In the genomic region with DNA sequence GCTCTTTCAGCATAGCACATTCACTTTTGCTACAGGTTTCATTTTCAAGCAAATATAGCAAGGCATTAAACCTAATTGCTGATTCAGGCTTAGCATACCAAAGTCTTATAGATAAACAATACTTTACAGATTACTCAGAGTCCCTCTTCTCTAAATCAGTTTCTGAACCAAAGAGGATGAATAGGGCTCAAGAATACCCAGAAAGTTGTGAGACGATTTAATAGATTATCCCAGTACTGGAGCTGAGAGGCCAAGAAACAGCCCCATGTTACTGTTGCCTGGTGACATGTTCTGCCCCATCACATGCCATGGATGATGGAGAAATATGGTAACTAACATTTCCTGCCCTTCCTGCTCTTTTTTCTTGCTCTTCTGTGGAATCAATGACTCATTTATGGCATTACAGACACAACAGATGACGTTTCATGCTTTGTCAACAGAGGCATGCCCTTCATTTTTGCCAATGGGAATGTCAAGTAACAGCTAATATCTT, we compare ENCODE assay signal across 13 cellular contexts. TPM values are rescaled to one million over a fixed set of nuclear protein-coding genes. Genes with fewer than 3 reads are reported as not detected.
A peak's percentile ranks its signal among the peaks of the same experiment; 100 is the strongest.
DNase-seq lines count a peak whose midpoint lies in the region; ATAC-seq and TF ChIP-seq lines count a peak whose summit lies in the region.
"Had no signal": no experiment of that assay in that cellular context is flagged by ENCODE, and none has a peak within 500 bp of the region (broad histone marks: within the 10 kb centered on the region; RNA-seq: fewer than 3 reads in every experiment).

No MANE protein-coding gene starts in this region.

- peaks cover 0 to 4% of the 10 kb centered on the region in 2 experiments for H3K4me1 ChIP-seq in trophoblast cell (ENCODE audit: control insufficient read depth in 1 of 2, insufficient read depth in 2 of 2, low read length in 2 of 2)
- no peaks in the 10 kb centered on the region for H3K4me1 ChIP-seq in Karpas-422 (ENCODE audit: low read length)
- no peaks in the 10 kb centered on the region for H3K4me1 ChIP-seq in body of pancreas
- H3K4me1 ChIP-seq: spleen had no signal

- no peaks in the 10 kb centered on the region for H3K36me3 ChIP-seq in trophoblast cell (ENCODE audit: control insufficient read depth in 1 of 2, insufficient read depth in 2 of 2, low read length in 2 of 2)
- no peaks in the 10 kb centered on the region for H3K36me3 ChIP-seq in Karpas-422 (ENCODE audit: insufficient read depth, low read length)
- no peaks in the 10 kb centered on the region for H3K36me3 ChIP-seq in body of pancreas (replicated peaks in 1 of 2; ENCODE audit: insufficient read depth in 1 of 2, low read depth in 2 of 2)
- H3K36me3 ChIP-seq: spleen, WERI-Rb-1 had no signal

- DNase-seq in EH (ENCODE audit: low read depth) (peak; percentile 90), NCI-H226 (peak; percentile 42), dermis microvascular lymphatic vessel endothelial cell (ENCODE audit: low read depth in 2 of 2) (peak; percentile 98 to 99), trophoblast cell (peak; percentile 68 to 95), Karpas-422 (no peak), body of pancreas (no peak), cerebellum (ENCODE audit: low spot score) (no peak)
- DNase-seq in activated naive CD4-positive, alpha-beta T cell treated with anti-CD3 and anti-CD28 coated beads, Interleukin-2, amount 50 U/mL, for 16 hours: no peak
- DNase-seq: activated gamma-delta T cell treated with Interleukin-2 at 50 U/mL for 16 hours; GF-D8; spleen; stimulated activated naive B cell treated with anti-CD40 and anti-IgM and Interleukin-4, amounts not matched to agents 10 μg/mL and 1 μg/mL and 100 μg/mL, for 72 hours; WERI-Rb-1 had no signal

- no peak overlapping the region for H3K18ac ChIP-seq in trophoblast cell (ENCODE audit: low read length)

- no peak overlapping the region for H4K12ac ChIP-seq in trophoblast cell (ENCODE audit: low read depth, low read length)

- no peaks in the 10 kb centered on the region for H4K20me1 ChIP-seq in Karpas-422 (ENCODE audit: insufficient read depth, low read depth, low read length)

- H3K4ac ChIP-seq in trophoblast cell (ENCODE audit: low read depth, low read length): no peak overlapping the region

- no peak overlapping the region for H3K14ac ChIP-seq in trophoblast cell (ENCODE audit: low read length)

- H3K27ac ChIP-seq in trophoblast cell (ENCODE audit: low read depth, low read length): no peak overlapping the region
- no peak overlapping the region for H3K27ac ChIP-seq in Karpas-422 (ENCODE audit: low read length)
- H3K27ac ChIP-seq in body of pancreas: no peak overlapping the region
- H3K27ac ChIP-seq: spleen, WERI-Rb-1 had no signal

- H3K4me3 ChIP-seq in trophoblast cell (ENCODE audit: low read depth, low read length) (no peak overlapping the region), Karpas-422 (ENCODE audit: low read length) (no peak overlapping the region), body of pancreas (no peak overlapping the region)
- H3K4me3 ChIP-seq: spleen had no signal

- no peak for TF ChIP-seq POLR2A in body of pancreas (IDR thresholded peaks at IDR 0.05)

- ATAC-seq in body of pancreas: no peak
- ATAC-seq: stimulated activated naive B cell treated with anti-CD40 and anti-IgM and Interleukin-4, amounts not matched to agents 10 μg/mL and 1 μg/mL and 100 μg/mL, for 72 hours had no signal

- no peaks in the 10 kb centered on the region for H3K79me2 ChIP-seq in trophoblast cell (ENCODE audit: control insufficient read depth, insufficient read depth, low read length, poor library complexity)
- H3K79me2 ChIP-seq in Karpas-422 (ENCODE audit: low read length): no peaks in the 10 kb centered on the region

- no peak overlapping the region for H4K8ac ChIP-seq in trophoblast cell (ENCODE audit: low read depth, low read length)

- intact Hi-C loops in body of pancreas (cut with DNase I): no loop called here

- peaks cover 2% of the 10 kb centered on the region for H3K79me1 ChIP-seq in trophoblast cell (ENCODE audit: low read length)

- no peak overlapping the region for H2BK5ac ChIP-seq in trophoblast cell (ENCODE audit: low read depth, low read length, poor library complexity)

- H4K91ac ChIP-seq in trophoblast cell (ENCODE audit: low read depth, low read length): no peak overlapping the region

- no peak overlapping the region for H3K23ac ChIP-seq in trophoblast cell (ENCODE audit: low read length)

- H3K9me3 ChIP-seq in trophoblast cell (ENCODE audit: insufficient read depth, low read depth, low read length): no peaks in the 10 kb centered on the region
- H3K9me3 ChIP-seq in Karpas-422 (ENCODE audit: low read length): no peaks in the 10 kb centered on the region
- H3K9me3 ChIP-seq in body of pancreas: no peaks in the 10 kb centered on the region
- H3K9me3 ChIP-seq: spleen had no signal

- TF ChIP-seq CTCF in body of pancreas (IDR thresholded peaks at IDR 0.05): no peak

- H2AFZ ChIP-seq in trophoblast cell (ENCODE audit: insufficient read depth, low read length, poor library complexity) (no peak overlapping the region), Karpas-422 (ENCODE audit: low read length) (no peak overlapping the region)

- no CpG with 5 or more reads among the region's 2 CpGs for WGBS in trophoblast cell (ENCODE audit: extremely low coverage, insufficient coverage, insufficient read length)
- WGBS in body of pancreas, 2 donors: 72 to 73% methylated on average over 2 of the region's 2 CpGs

- no peak overlapping the region for H3K4me2 ChIP-seq in trophoblast cell (ENCODE audit: low read length)
- no peak overlapping the region for H3K4me2 ChIP-seq in Karpas-422 (ENCODE audit: low read depth, low read length, poor library complexity, severe bottlenecking)

- no peaks in the 10 kb centered on the region for H3K9me2 ChIP-seq in Karpas-422 (replicated peaks; ENCODE audit: insufficient read depth, low read length)

- H2BK120ac ChIP-seq in trophoblast cell (ENCODE audit: insufficient read depth, low read length, poor library complexity): no peak overlapping the region

- H3K27me3 ChIP-seq in trophoblast cell (ENCODE audit: insufficient read depth, low read length): no peaks in the 10 kb centered on the region
- no peaks in the 10 kb centered on the region for H3K27me3 ChIP-seq in Karpas-422 (ENCODE audit: low read length)
- H3K27me3 ChIP-seq in body of pancreas: no peaks in the 10 kb centered on the region
- H3K27me3 ChIP-seq: spleen had no signal

- no peak overlapping the region for H2BK12ac ChIP-seq in trophoblast cell (ENCODE audit: low read length)

- H3K9ac ChIP-seq in trophoblast cell (ENCODE audit: low read length): no peak overlapping the region
- no peak overlapping the region for H3K9ac ChIP-seq in Karpas-422 (ENCODE audit: low read length)

- no peak overlapping the region for H2AK5ac ChIP-seq in trophoblast cell (ENCODE audit: low read length)

RNA-seq across cellular contexts. Expression of a gene that starts 18.1 kb away (rescaled TPM):
- total RNA-seq in dermis microvascular lymphatic vessel endothelial cell (9.0 and 21.7 TPM in 2 replicates), body of pancreas (10 to 100 TPM; 18.1 to 31.4 TPM), cerebellum (117 TPM)
- 10.6 and 10.9 TPM in 2 replicates for polyA plus RNA-seq in trophoblast cell (2013)
- total RNA-seq in Karpas-422 (2014; rRNA removed; shearing (Covaris generic); ENCODE audit: low replicate concordance): 74.2 and 148 TPM in 2 replicates

Comparison
In these comparisons a context has a peak if more than half of its experiments do, and no peak if none do; other contexts are left out.
1. DNase-seq: peak in EH (single experiment), NCI-H226 (single experiment), dermis microvascular lymphatic vessel endothelial cell (2 of 2) and trophoblast cell (2 of 2); none in Karpas-422 (single experiment), body of pancreas (0 of 4), activated naive CD4-positive, alpha-beta T cell treated with anti-CD3 and anti-CD28 coated beads, Interleukin-2, amount 50 U/mL, for 16 hours (single experiment) and cerebellum (single experiment).